Comparison of ENCODE assay signal across 15 cellular contexts in the genomic region with DNA sequence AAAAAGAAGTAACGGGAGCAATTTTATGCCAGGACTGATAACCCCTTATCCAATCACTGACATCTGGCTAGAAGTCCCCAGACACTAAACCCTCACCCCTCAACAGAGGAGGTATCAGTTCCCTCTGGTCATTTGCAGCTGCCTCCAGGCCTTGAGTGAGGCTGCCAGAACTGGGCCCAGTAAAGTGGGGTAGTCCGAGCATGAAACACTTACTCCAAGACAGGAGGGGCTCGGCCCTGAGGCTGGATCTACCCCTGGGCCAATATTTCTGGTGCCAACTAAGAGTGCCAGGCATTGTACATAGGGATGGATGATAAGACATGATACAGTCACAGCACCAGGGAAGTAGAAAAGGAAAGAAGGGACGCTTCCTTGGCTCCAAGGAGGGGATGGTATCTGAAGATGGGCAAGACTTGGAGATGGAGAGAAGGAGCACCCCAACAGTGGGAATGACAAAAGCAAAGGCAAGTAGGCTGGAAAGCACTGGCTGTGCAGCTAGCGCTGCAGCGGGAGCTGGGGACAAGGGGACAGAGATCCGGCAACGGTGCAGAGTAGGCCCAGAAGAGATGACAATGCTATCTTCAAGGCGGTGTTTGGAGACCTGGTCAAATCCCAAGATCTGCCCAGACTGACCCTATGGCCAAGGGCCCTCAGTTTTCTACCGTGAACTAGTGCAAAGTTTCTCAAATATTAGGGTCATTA. TPM values are rescaled to one million over a fixed set of nuclear protein-coding genes. Genes with fewer than 3 reads are reported as not detected.
DNase-seq lines count a peak whose midpoint lies in the region; ATAC-seq and TF ChIP-seq lines count a peak whose summit lies in the region.
"Had no signal": no experiment of that assay in that cellular context is flagged by ENCODE, and none has a peak within 500 bp of the region (broad histone marks: within the 10 kb centered on the region; RNA-seq: fewer than 3 reads in every experiment).

No MANE protein-coding gene starts in this region.

- H3K36me3 ChIP-seq in Karpas-422 (ENCODE audit: insufficient read depth, low read length) (no peaks in the 10 kb centered on the region), mammary epithelial cell (ENCODE audit: insufficient read depth, low read length) (no peaks in the 10 kb centered on the region), neural cell (ENCODE audit: insufficient read depth, low read length) (no peaks in the 10 kb centered on the region), suprapubic skin (no peaks in the 10 kb centered on the region)
- H3K36me3 ChIP-seq: neutrophil, tibial artery had no signal

- ATAC-seq in activated CD4-positive, alpha-beta T cell treated with anti-CD3 and anti-CD28 coated beads for 36 hours, result no peak
- no peak for ATAC-seq in HG02571 (IDR thresholded peaks at IDR 0.05; ENCODE audit: unreplicated experiment)
- ATAC-seq: left lobe of liver, Panc1 had no signal

- dilution Hi-C loops in mammary epithelial cell (cut with HindIII; ENCODE audit: low sequenced_read_pairs), result no loop called here

- TF ChIP-seq CTCF in mammary epithelial cell (conservative IDR thresholded peaks at IDR 0.05 in 1 of 2, IDR thresholded peaks at IDR 0.05 in 1 of 2; ENCODE audit: extremely low read depth in 1 of 2, insufficient read depth in 1 of 2, low read depth in 1 of 2, low read length in 2 of 2) (no peak), neural cell (IDR thresholded peaks at IDR 0.05; ENCODE audit: poor library complexity, severe bottlenecking) (no peak), suprapubic skin (IDR thresholded peaks at IDR 0.05) (no peak)

- no peak overlapping the region for H3K4me3 ChIP-seq in Karpas-422 (ENCODE audit: low read length)
- H3K4me3 ChIP-seq in mammary epithelial cell (replicated peaks in 1 of 3; ENCODE audit: insufficient read depth in 1 of 3, low read depth in 2 of 3, low read length in 3 of 3), result no peak overlapping the region
- peak overlapping the region; percentile 90 for H3K4me3 ChIP-seq in neural cell (ENCODE audit: low read length)
- no peak overlapping the region for H3K4me3 ChIP-seq in suprapubic skin
- H3K4me3 ChIP-seq: tibial artery had no signal

- H3K9me3 ChIP-seq in Karpas-422 (ENCODE audit: low read length), result no peaks in the 10 kb centered on the region
- no peaks in the 10 kb centered on the region for H3K9me3 ChIP-seq in mammary epithelial cell (replicated peaks; ENCODE audit: insufficient read depth, low read length)
- H3K9me3 ChIP-seq in neural cell (ENCODE audit: low read length), result no peaks in the 10 kb centered on the region
- no peaks in the 10 kb centered on the region for H3K9me3 ChIP-seq in suprapubic skin
- H3K9me3 ChIP-seq: neutrophil, tibial artery had no signal

- no peaks in the 10 kb centered on the region for H3K27me3 Mint-ChIP-seq in activated CD4-positive, alpha-beta T cell treated with anti-CD3 and anti-CD28 coated beads for 36 hours

- H2AFZ ChIP-seq in Karpas-422 (ENCODE audit: low read length), result no peak overlapping the region
- H2AFZ ChIP-seq in mammary epithelial cell (ENCODE audit: low read depth, low read length), result no peak overlapping the region
- H2AFZ ChIP-seq in neural cell (ENCODE audit: low read depth, low read length), result no peak overlapping the region

- peaks cover 6% of the 10 kb centered on the region for H3K36me3 Mint-ChIP-seq in activated CD4-positive, alpha-beta T cell treated with anti-CD3 and anti-CD28 coated beads for 36 hours (ENCODE audit: low read depth)

- H3K79me2 ChIP-seq in Karpas-422 (ENCODE audit: low read length) (peaks cover 19% of the 10 kb centered on the region), mammary epithelial cell (ENCODE audit: insufficient read depth, low read length) (peaks cover 36% of the 10 kb centered on the region), neural cell (replicated peaks; ENCODE audit: insufficient read depth, low read length) (peaks cover 5% of the 10 kb centered on the region)

- TF ChIP-seq RAD21 in neural cell (conservative IDR thresholded peaks at IDR 0.05), result no peak

- POLR2A ChIA-PET in activated CD4-positive, alpha-beta T cell treated with anti-CD3 and anti-CD28 coated beads for 36 hours (lab: Charles Lee), result no interaction called here

- no peak overlapping the region for H3K27ac Mint-ChIP-seq in activated CD4-positive, alpha-beta T cell treated with anti-CD3 and anti-CD28 coated beads for 36 hours

- CTCF ChIA-PET in activated CD4-positive, alpha-beta T cell treated with anti-CD3 and anti-CD28 coated beads for 36 hours (lab: Charles Lee), result interaction anchor here (0.5 to 6.6 kb wide), 9 partner anchors 8 to 635 kb away, joined by 3 to 113 read pairs (median 3); no protein-coding TSS in a partner anchor
- CTCF ChIA-PET in mammary epithelial cell (lab: Charles Lee; ENCODE audit: low non-redundant PET), result no interaction called here

- H3K4me1 ChIP-seq in Karpas-422 (ENCODE audit: low read length), result peaks cover 29% of the 10 kb centered on the region
- H3K4me1 ChIP-seq in mammary epithelial cell (ENCODE audit: insufficient read depth, low read length), result peaks cover 21% of the 10 kb centered on the region
- H3K4me1 ChIP-seq in suprapubic skin, result peaks cover 34% of the 10 kb centered on the region

- peak overlapping the region; percentile 76 for H3K4me2 ChIP-seq in Karpas-422 (ENCODE audit: low read depth, low read length, poor library complexity, severe bottlenecking)
- peak overlapping the region; percentile 94 for H3K4me2 ChIP-seq in mammary epithelial cell (ENCODE audit: insufficient read depth, low read depth, low read length)
- H3K4me2 ChIP-seq in neural cell (ENCODE audit: low read length), result no peak overlapping the region

- intact Hi-C loops in activated CD4-positive, alpha-beta T cell treated with anti-CD3 and anti-CD28 coated beads for 36 hours (cut with DNase I, micrococcal nuclease), result no loop called here
- intact Hi-C loops in mammary epithelial cell (cut with micrococcal nuclease), result loop anchor here (10.0 kb wide), 2 partner anchors 784 to 934 kb away; a partner anchor contains a TSS

- in situ Hi-C loops in mammary epithelial cell (cut with MboI; ENCODE audit: low sequenced_read_pairs in 2 of 2), result loop anchor here (10.0 to 25.0 kb wide), 3 partner anchors 256 to 276 kb away; a partner anchor contains a TSS

- no peak for TF ChIP-seq POLR2A in suprapubic skin (IDR thresholded peaks at IDR 0.05)

- H3K4me1 Mint-ChIP-seq in activated CD4-positive, alpha-beta T cell treated with anti-CD3 and anti-CD28 coated beads for 36 hours, result peaks cover 17% of the 10 kb centered on the region

- H3K9ac ChIP-seq in Karpas-422 (ENCODE audit: low read length), result peak overlapping the region; percentile 82; the same call in 1 of the 2 replicates
- H3K9ac ChIP-seq in mammary epithelial cell (ENCODE audit: insufficient read depth, low read length), result no peak overlapping the region
- H3K9ac ChIP-seq in neural cell (ENCODE audit: low read length), result no peak overlapping the region

- BruUV-seq in mammary epithelial cell (replicated peaks; lab: Mats Ljungman, UMichigan), result no TSS peak

- H4K20me1 ChIP-seq in Karpas-422 (ENCODE audit: insufficient read depth, low read depth, low read length) (peaks cover 36% of the 10 kb centered on the region), mammary epithelial cell (ENCODE audit: insufficient read depth, low read length) (no peaks in the 10 kb centered on the region), neural cell (ENCODE audit: insufficient read depth) (no peaks in the 10 kb centered on the region)

- no peaks in the 10 kb centered on the region for H3F3A ChIP-seq in neural cell (ENCODE audit: insufficient read depth, low read length, poor library complexity, severe bottlenecking)

- H3K9me2 ChIP-seq in Karpas-422 (replicated peaks; ENCODE audit: insufficient read depth, low read length) (no peaks in the 10 kb centered on the region), neural cell (ENCODE audit: insufficient read depth, low read length) (no peaks in the 10 kb centered on the region)

- H3K27ac ChIP-seq in Karpas-422 (ENCODE audit: low read length) (no peak overlapping the region), mammary epithelial cell (ENCODE audit: insufficient read depth, low read depth, low read length) (no peak overlapping the region), neural cell (ENCODE audit: low read length) (no peak overlapping the region), suprapubic skin (no peak overlapping the region)
- H3K27ac ChIP-seq: tibial artery had no signal

- WGBS in mammary epithelial cell (ENCODE audit: low coverage, missing lambda C conversion rate), result 97% methylated on average over 10 of the region's 10 CpGs
- WGBS in suprapubic skin, result 92% methylated on average over 10 of the region's 10 CpGs

- H3K27me3 ChIP-seq in Karpas-422 (ENCODE audit: low read length) (no peaks in the 10 kb centered on the region), mammary epithelial cell (ENCODE audit: insufficient read depth, low read length) (no peaks in the 10 kb centered on the region), neural cell (ENCODE audit: insufficient read depth, low read depth, low read length) (no peaks in the 10 kb centered on the region), suprapubic skin (no peaks in the 10 kb centered on the region)
- H3K27me3 ChIP-seq: neutrophil, tibial artery had no signal

- H3K4me3 Mint-ChIP-seq in activated CD4-positive, alpha-beta T cell treated with anti-CD3 and anti-CD28 coated beads for 36 hours, result peak overlapping the region; percentile 84

- no peak for DNase-seq in activated CD4-positive, alpha-beta T cell treated with anti-CD3 and anti-CD28 coated beads for 36 hours
- no peak for DNase-seq in activated CD4-positive, alpha-beta T cell treated with anti-CD3 and anti-CD28 coated beads, Interleukin-2, amount 50 U/mL, for 48 hours
- DNase-seq in Karpas-422 (no peak), mammary epithelial cell (no peak), suprapubic skin (ENCODE audit: low spot score in 2 of 2) (no peak)
- DNase-seq in effector CD8-positive, alpha-beta T cell (lab: John Stamatoyannopoulos, UW), result no peak
- DNase-seq: activated CD8-positive, alpha-beta memory T cell treated with anti-CD3 and anti-CD28 coated beads, Interleukin-2, amount 50 U/mL, for 4 hours; DMS53; T1000; tibial artery had no signal

- no peaks in the 10 kb centered on the region for H3K9me3 Mint-ChIP-seq in activated CD4-positive, alpha-beta T cell treated with anti-CD3 and anti-CD28 coated beads for 36 hours (ENCODE audit: low read depth)

- TF ChIP-seq EP300 in neural cell (conservative IDR thresholded peaks at IDR 0.05; ENCODE audit: poor library complexity, severe bottlenecking), result no peak
- TF ChIP-seq EP300 in suprapubic skin (IDR thresholded peaks at IDR 0.05), result no peak

TF ChIP-seq in neural cell, 6 proteins besides CTCF, POLR2A, EP300 and RAD21 (continues in another document):
- TF ChIP-seq MXI1 (conservative IDR thresholded peaks at IDR 0.05; ENCODE audit: poor library complexity, severe bottlenecking) (no peak), POLR2AphosphoS5 (IDR thresholded peaks at IDR 0.05) (no peak)

RNA-seq across cellular contexts. Expression of a gene that starts 2.2 kb away (rescaled TPM):
- total RNA-seq in activated CD4-positive, alpha-beta T cell treated with anti-CD3 and anti-CD28 coated beads for 36 hours, result 1 to 10 TPM; 5.4 to 5.7 TPM
- 7.3 and 12.0 TPM in 2 replicates for total RNA-seq in Karpas-422 (2014; rRNA removed; shearing (Covaris generic); ENCODE audit: low replicate concordance)
- total RNA-seq in mammary epithelial cell (10 to 100 TPM; 12.3 to 15.6 TPM), suprapubic skin (10 to 100 TPM in 2 of 4 donors, 1 to 10 TPM in 2; 8.0 to 19.4 (median 13.2) TPM)
- polyA plus RNA-seq in mammary epithelial cell (12.5 TPM), neural cell (25.4 and 29.7 TPM in 2 replicates)
- polyA minus RNA-seq in mammary epithelial cell (10.2 TPM), neural cell (30.2 and 31.9 TPM in 2 replicates)
